ENCODE assay signal across 11 cellular contexts in genomic region chr2:128172191-128172590, GRCh38.
DNase-seq lines count a peak whose midpoint lies in the region; ATAC-seq and TF ChIP-seq lines count a peak whose summit lies in the region.
"Had no signal": no experiment of that assay in that cellular context is flagged by ENCODE, and none has a peak within 500 bp of the region (broad histone marks: within the 10 kb centered on the region; RNA-seq: fewer than 3 reads in every experiment).

No MANE protein-coding gene starts in this region.

- H3K79me2 ChIP-seq in hepatocyte = no peaks in the 10 kb centered on the region

- H3K27ac Mint-ChIP-seq in activated T-helper 1 cell treated with anti-CD3 and anti-CD28 coated beads, Interleukin-12 subunit alpha, Interleukin-12 subunit beta, Interleukin-2, Interleukin-4 antibody, amounts not matched to agents 30 ng/mL and 10 ng/mL and 1 ng/mL, durations not matched to agents 14 hours and 24 hours and 36 hours = no peak overlapping the region

- intact Hi-C loops in heart left ventricle (cut with DNase I) = loop anchor here in 4 of 10 donors (10.0 kb wide), 3 partner anchors 63 to 1683 kb away; partner anchors contain the start of gene HS6ST1 (in 2 of the 4)
- intact Hi-C loops in uterus (cut with DNase I; ENCODE audit: low total_unique reads) = no loop called here
- intact Hi-C loops in activated T-helper 1 cell treated with anti-CD3 and anti-CD28 coated beads, Interleukin-12 subunit alpha, Interleukin-12 subunit beta, Interleukin-2, Interleukin-4 antibody, amounts not matched to agents 30 ng/mL and 10 ng/mL and 1 ng/mL, durations not matched to agents 14 hours and 24 hours and 36 hours (cut with micrococcal nuclease) = no loop called here

- no peak for DNase-seq in heart left ventricle
- no peak for DNase-seq in right atrium auricular region (ENCODE audit: low spot score)
- no peak for DNase-seq in hepatocyte (ENCODE audit: low spot score)
- DNase-seq in HPDE6-E6E7 (ENCODE audit: extremely low spot score) = no peak
- DNase-seq in uterus = no peak
- no peak for DNase-seq in activated T-helper 1 cell treated with anti-CD3 and anti-CD28 coated beads, Interleukin-12 subunit alpha, Interleukin-12 subunit beta, Interleukin-2, Interleukin-4 antibody, amounts not matched to agents 30 ng/mL and 10 ng/mL and 1 ng/mL, durations not matched to agents 14 hours and 24 hours and 36 hours (ENCODE audit: low spot score)
- DNase-seq: CD4-positive, alpha-beta memory T cell; nucleus accumbens had no signal

- H3K36me3 Mint-ChIP-seq in activated T-helper 1 cell treated with anti-CD3 and anti-CD28 coated beads, Interleukin-12 subunit alpha, Interleukin-12 subunit beta, Interleukin-2, Interleukin-4 antibody, amounts not matched to agents 30 ng/mL and 10 ng/mL and 1 ng/mL, durations not matched to agents 14 hours and 24 hours and 36 hours (ENCODE audit: low read depth) = peaks cover 62% of the 10 kb centered on the region

- H4K20me1 ChIP-seq in hepatocyte (ENCODE audit: insufficient read depth, poor library complexity, severe bottlenecking) = no peaks in the 10 kb centered on the region

- 82 to 87% (median 86%) methylated on average over 5 of the region's 5 CpGs for WGBS in heart left ventricle, 4 donors
- 84% methylated on average over 5 of the region's 5 CpGs for WGBS in hepatocyte (ENCODE audit: low lambda C conversion rate, missing lambda C conversion rate)

- TF ChIP-seq CTCF in heart left ventricle (IDR thresholded peaks at IDR 0.05) (peak in 7 of 12 donors; percentile 10 to 35 (median 23)), right atrium auricular region (IDR thresholded peaks at IDR 0.05) (peak in 1 of 2 donors; percentile 38), VCaP (conservative IDR thresholded peaks at IDR 0.05) (peak; percentile 50), hepatocyte (IDR thresholded peaks at IDR 0.05; ENCODE audit: poor library complexity) (peak; percentile 43), uterus (IDR thresholded peaks at IDR 0.05) (no peak)

- H3K27ac ChIP-seq in heart left ventricle (no peak overlapping the region), right atrium auricular region (no peak overlapping the region), VCaP (no peak overlapping the region), hepatocyte (no peak overlapping the region), uterus (no peak overlapping the region)
- H3K27ac ChIP-seq: KMS-11 had no signal

- TF ChIP-seq POLR2A in heart left ventricle (IDR thresholded peaks at IDR 0.05) (no peak), uterus (IDR thresholded peaks at IDR 0.05) (no peak)

- no peaks in the 10 kb centered on the region for H3K27me3 Mint-ChIP-seq in activated T-helper 1 cell treated with anti-CD3 and anti-CD28 coated beads, Interleukin-12 subunit alpha, Interleukin-12 subunit beta, Interleukin-2, Interleukin-4 antibody, amounts not matched to agents 30 ng/mL and 10 ng/mL and 1 ng/mL, durations not matched to agents 14 hours and 24 hours and 36 hours (ENCODE audit: insufficient read depth)
- H3K27me3 Mint-ChIP-seq: CD4-positive, alpha-beta memory T cell had no signal

- no peaks in the 10 kb centered on the region for H3K9me2 ChIP-seq in hepatocyte (replicated peaks; ENCODE audit: insufficient read depth)

- H3K4me1 ChIP-seq in heart left ventricle = peaks cover 0 to 15% (median 0%) of the 10 kb centered on the region in 12 donors
- no peaks in the 10 kb centered on the region for H3K4me1 ChIP-seq in right atrium auricular region
- H3K4me1 ChIP-seq in hepatocyte (ENCODE audit: insufficient read depth) = peaks cover 13% of the 10 kb centered on the region
- H3K4me1 ChIP-seq in uterus = no peaks in the 10 kb centered on the region

- H3K27me3 ChIP-seq in heart left ventricle (no peaks in the 10 kb centered on the region), right atrium auricular region (no peaks in the 10 kb centered on the region), hepatocyte (no peaks in the 10 kb centered on the region), uterus (no peaks in the 10 kb centered on the region)

- no peaks in the 10 kb centered on the region for H3K9me3 Mint-ChIP-seq in activated T-helper 1 cell treated with anti-CD3 and anti-CD28 coated beads, Interleukin-12 subunit alpha, Interleukin-12 subunit beta, Interleukin-2, Interleukin-4 antibody, amounts not matched to agents 30 ng/mL and 10 ng/mL and 1 ng/mL, durations not matched to agents 14 hours and 24 hours and 36 hours
- H3K9me3 Mint-ChIP-seq: CD4-positive, alpha-beta memory T cell had no signal

- no peak overlapping the region for H3K4me3 ChIP-seq in heart left ventricle
- H3K4me3 ChIP-seq in right atrium auricular region = no peak overlapping the region
- no peak overlapping the region for H3K4me3 ChIP-seq in hepatocyte
- H3K4me3 ChIP-seq in uterus = no peak overlapping the region

- no peak overlapping the region for H3K4me2 ChIP-seq in hepatocyte
- H3K4me2 ChIP-seq: KMS-11 had no signal

- H2AFZ ChIP-seq in hepatocyte = no peak overlapping the region

- H3K4me1 Mint-ChIP-seq in activated T-helper 1 cell treated with anti-CD3 and anti-CD28 coated beads, Interleukin-12 subunit alpha, Interleukin-12 subunit beta, Interleukin-2, Interleukin-4 antibody, amounts not matched to agents 30 ng/mL and 10 ng/mL and 1 ng/mL, durations not matched to agents 14 hours and 24 hours and 36 hours (ENCODE audit: low read depth) = peaks cover 15% of the 10 kb centered on the region

- ATAC-seq in heart left ventricle (peak in 3 of 4 donors; percentile 48 to 60 (median 49)), HG02885 (IDR thresholded peaks at IDR 0.05; ENCODE audit: poor library complexity, unreplicated experiment) (no peak)

- H3K36me3 ChIP-seq in heart left ventricle (peaks cover 0 to 99% (median 88%) of the 10 kb centered on the region in 9 donors), right atrium auricular region (peaks cover 74% of the 10 kb centered on the region), hepatocyte (replicated peaks; ENCODE audit: insufficient read depth, low read depth) (no peaks in the 10 kb centered on the region), uterus (no peaks in the 10 kb centered on the region)

- H3K9me3 ChIP-seq in heart left ventricle (no peaks in the 10 kb centered on the region), right atrium auricular region (no peaks in the 10 kb centered on the region), hepatocyte (ENCODE audit: low read depth) (no peaks in the 10 kb centered on the region), uterus (no peaks in the 10 kb centered on the region)

- no peak overlapping the region for H3K4me3 Mint-ChIP-seq in activated T-helper 1 cell treated with anti-CD3 and anti-CD28 coated beads, Interleukin-12 subunit alpha, Interleukin-12 subunit beta, Interleukin-2, Interleukin-4 antibody, amounts not matched to agents 30 ng/mL and 10 ng/mL and 1 ng/mL, durations not matched to agents 14 hours and 24 hours and 36 hours
- H3K4me3 Mint-ChIP-seq: CD4-positive, alpha-beta memory T cell had no signal

Comparison
In these comparisons a context has a peak if more than half of its experiments do, and no peak if none do; other contexts are left out.
1. CTCF ChIP-seq: peak in heart left ventricle (7 of 12), VCaP (single experiment) and hepatocyte (single experiment); none in uterus (0 of 4).